Comparison of ENCODE assay signal across 8 cellular contexts in the genomic region with DNA sequence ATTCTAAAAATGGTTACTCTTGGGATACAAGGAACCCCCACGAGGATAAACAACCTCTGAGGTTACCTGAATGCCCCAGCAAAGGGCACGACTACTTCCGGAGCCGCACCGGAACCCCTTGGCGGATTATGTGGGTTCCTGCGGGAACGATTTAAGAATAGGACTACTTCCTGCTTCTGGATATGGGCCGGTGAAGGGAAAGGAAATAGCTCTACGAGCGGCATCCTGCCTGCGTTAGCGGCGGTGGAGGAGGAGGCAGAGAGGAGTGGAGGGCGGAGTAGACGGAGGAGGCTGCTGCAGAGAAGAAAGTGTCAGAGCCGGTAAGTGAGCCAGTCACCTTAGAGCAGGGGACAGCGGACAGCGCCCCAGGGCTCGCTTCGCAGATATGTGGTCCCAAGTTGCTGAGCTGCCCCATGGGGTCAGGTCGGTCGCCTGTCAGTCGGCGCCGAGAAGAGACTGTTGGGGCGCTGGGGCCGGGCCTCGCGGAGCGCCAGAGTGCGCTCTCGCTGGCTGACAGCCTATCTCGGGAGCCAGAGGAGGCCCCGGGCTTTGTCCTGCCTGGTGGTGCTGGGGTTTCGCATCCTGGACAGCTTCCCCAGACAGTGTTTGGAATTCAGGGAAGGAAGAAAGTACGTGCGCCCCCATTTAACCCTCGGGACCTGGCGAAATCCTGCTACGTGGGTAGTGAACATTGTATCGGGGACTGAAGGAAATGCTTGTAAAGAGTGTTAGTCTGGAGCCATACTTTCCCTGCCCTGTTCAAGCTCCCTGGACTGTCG. TPM values are rescaled to one million over a fixed set of nuclear protein-coding genes. Genes with fewer than 3 reads are reported as not detected.
DNase-seq lines count a peak whose midpoint lies in the region; ATAC-seq and TF ChIP-seq lines count a peak whose summit lies in the region.

A gene with protein sequence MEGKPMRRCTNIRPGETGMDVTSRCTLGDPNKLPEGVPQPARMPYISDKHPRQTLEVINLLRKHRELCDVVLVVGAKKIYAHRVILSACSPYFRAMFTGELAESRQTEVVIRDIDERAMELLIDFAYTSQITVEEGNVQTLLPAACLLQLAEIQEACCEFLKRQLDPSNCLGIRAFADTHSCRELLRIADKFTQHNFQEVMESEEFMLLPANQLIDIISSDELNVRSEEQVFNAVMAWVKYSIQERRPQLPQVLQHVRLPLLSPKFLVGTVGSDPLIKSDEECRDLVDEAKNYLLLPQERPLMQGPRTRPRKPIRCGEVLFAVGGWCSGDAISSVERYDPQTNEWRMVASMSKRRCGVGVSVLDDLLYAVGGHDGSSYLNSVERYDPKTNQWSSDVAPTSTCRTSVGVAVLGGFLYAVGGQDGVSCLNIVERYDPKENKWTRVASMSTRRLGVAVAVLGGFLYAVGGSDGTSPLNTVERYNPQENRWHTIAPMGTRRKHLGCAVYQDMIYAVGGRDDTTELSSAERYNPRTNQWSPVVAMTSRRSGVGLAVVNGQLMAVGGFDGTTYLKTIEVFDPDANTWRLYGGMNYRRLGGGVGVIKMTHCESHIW (plus strand): TSS at position 223 of the 779 bp plus-strand sequence. CDS start 1,063 bp downstream, outside the sequence.

- H3K9me2 ChIP-seq in DOHH2 (replicated peaks; ENCODE audit: control insufficient read depth, low read length): no peaks in the 10 kb centered on the region
- no peaks in the 10 kb centered on the region for H3K9me2 ChIP-seq in Karpas-422 (replicated peaks; ENCODE audit: insufficient read depth, low read length)

- H3K4me1 ChIP-seq in DOHH2 (ENCODE audit: control insufficient read depth, low read length) (peaks cover 21% of the 10 kb centered on the region), Karpas-422 (ENCODE audit: low read length) (peaks cover 29% of the 10 kb centered on the region)

- H3K27ac ChIP-seq in DOHH2 (ENCODE audit: low read depth, low read length) (peak within 1 kb of the TSS; percentile 57), Karpas-422 (ENCODE audit: low read length) (peak within 1 kb of the TSS; percentile 57)

- ATAC-seq in GM21825 (IDR thresholded peaks at IDR 0.05; ENCODE audit: unreplicated experiment) (peak; percentile 94), naive B cell (ENCODE audit: low read depth in 2 of 2) (peak; percentile 93 to 94)
- peak; percentile 97 for ATAC-seq in stimulated activated memory B cell treated with anti-CD40 and anti-IgM and Interleukin-4, amounts not matched to agents 10 μg/mL and 1 μg/mL and 100 μg/mL, for 72 hours

- peaks cover 6% of the 10 kb centered on the region for H3F3A ChIP-seq in DOHH2 (ENCODE audit: control insufficient read depth, insufficient read depth)

- H2AFZ ChIP-seq in Karpas-422 (ENCODE audit: low read length): peak within 1 kb of the TSS; percentile 69

- peaks cover 12 to 32% (median 21%) of the 10 kb centered on the region in 3 donors for H3K4me1 Mint-ChIP-seq in naive B cell
- peaks cover 16% of the 10 kb centered on the region for H3K4me1 Mint-ChIP-seq in stimulated activated memory B cell treated with anti-CD40 and anti-IgM and Interleukin-4, amounts not matched to agents 10 μg/mL and 1 μg/mL and 100 μg/mL, for 72 hours

- peak within 1 kb of the TSS; percentile 86 to 97 (median 91) for H3K27ac Mint-ChIP-seq in naive B cell
- peak within 1 kb of the TSS; percentile 84 for H3K27ac Mint-ChIP-seq in stimulated activated memory B cell treated with anti-CD40 and anti-IgM and Interleukin-4, amounts not matched to agents 10 μg/mL and 1 μg/mL and 100 μg/mL, for 72 hours

- peak within 1 kb of the TSS; percentile 89 for H3K4me2 ChIP-seq in DOHH2 (ENCODE audit: low read length)
- peak within 1 kb of the TSS; percentile 95 for H3K4me2 ChIP-seq in Karpas-422 (ENCODE audit: low read depth, low read length, poor library complexity, severe bottlenecking)

- H3K9me3 ChIP-seq in DOHH2 (ENCODE audit: control insufficient read depth, insufficient read depth, low read length) (no peaks in the 10 kb centered on the region), Karpas-422 (ENCODE audit: low read length) (no peaks in the 10 kb centered on the region)

- H3K79me2 ChIP-seq in DOHH2 (ENCODE audit: control insufficient read depth, low read length) (peaks cover 39% of the 10 kb centered on the region), Karpas-422 (ENCODE audit: low read length) (peaks cover 46% of the 10 kb centered on the region)

- DNase-seq in Karpas-422 (peak; percentile 97), RKO (ENCODE audit: low spot score) (peak; percentile 94), activated T-helper 1 cell treated with Interleukin-2 at 50 U/mL for 16 hours (ENCODE audit: low read depth) (peak; percentile 78), fibroblast of gingiva (ENCODE audit: low read depth) (peak; percentile 89), naive B cell (peak; percentile 81)

- H3K9ac ChIP-seq in Karpas-422 (ENCODE audit: low read length): peak within 1 kb of the TSS; percentile 79

- H4K20me1 ChIP-seq in DOHH2 (ENCODE audit: control insufficient read depth, insufficient read depth, low read depth, low read length): no peaks in the 10 kb centered on the region
- no peaks in the 10 kb centered on the region for H4K20me1 ChIP-seq in Karpas-422 (ENCODE audit: insufficient read depth, low read depth, low read length)

- peak within 1 kb of the TSS; percentile 82 for H3K4me3 ChIP-seq in DOHH2 (ENCODE audit: low read length)
- peak within 1 kb of the TSS; percentile 87 for H3K4me3 ChIP-seq in Karpas-422 (ENCODE audit: low read length)

- peaks cover 0 to under 1% of the 10 kb centered on the region in 2 donors for H3K36me3 Mint-ChIP-seq in naive B cell
- peaks cover 7% of the 10 kb centered on the region for H3K36me3 Mint-ChIP-seq in stimulated activated memory B cell treated with anti-CD40 and anti-IgM and Interleukin-4, amounts not matched to agents 10 μg/mL and 1 μg/mL and 100 μg/mL, for 72 hours

- H3K27me3 ChIP-seq in DOHH2 (ENCODE audit: control insufficient read depth, low read length): no peaks in the 10 kb centered on the region
- H3K27me3 ChIP-seq in Karpas-422 (ENCODE audit: low read length): no peaks in the 10 kb centered on the region

- H3K9me3 Mint-ChIP-seq in naive B cell: peaks cover 0 to 3% (median 0%) of the 10 kb centered on the region in 7 donors
- H3K9me3 Mint-ChIP-seq in stimulated activated memory B cell treated with anti-CD40 and anti-IgM and Interleukin-4, amounts not matched to agents 10 μg/mL and 1 μg/mL and 100 μg/mL, for 72 hours: peaks cover 4% of the 10 kb centered on the region

- H3K36me3 ChIP-seq in DOHH2 (ENCODE audit: control insufficient read depth, low read length) (peaks cover 19% of the 10 kb centered on the region), Karpas-422 (ENCODE audit: insufficient read depth, low read length) (no peaks in the 10 kb centered on the region)

- H3K27me3 Mint-ChIP-seq in naive B cell: peaks cover 15 to 32% (median 23%) of the 10 kb centered on the region in 3 donors
- peaks cover 21% of the 10 kb centered on the region for H3K27me3 Mint-ChIP-seq in stimulated activated memory B cell treated with anti-CD40 and anti-IgM and Interleukin-4, amounts not matched to agents 10 μg/mL and 1 μg/mL and 100 μg/mL, for 72 hours

- peak; percentile 37 for TF ChIP-seq CTCF in DOHH2 (IDR thresholded peaks at IDR 0.05; ENCODE audit: low read depth, low read length, poor library complexity, severe bottlenecking)

- peak within 1 kb of the TSS; percentile 89 to 100 (median 96) for H3K4me3 Mint-ChIP-seq in naive B cell
- H3K4me3 Mint-ChIP-seq in stimulated activated memory B cell treated with anti-CD40 and anti-IgM and Interleukin-4, amounts not matched to agents 10 μg/mL and 1 μg/mL and 100 μg/mL, for 72 hours: peak within 1 kb of the TSS; percentile 91

RNA-seq across cellular contexts. Expression of the gene that starts here (rescaled TPM):
- total RNA-seq in Karpas-422 (2014; rRNA removed; shearing (Covaris generic); ENCODE audit: low replicate concordance): 17.0 and 28.4 TPM in 2 replicates
- 10 to 100 TPM; 13.8 to 25.3 (median 20.8) TPM for polyA plus RNA-seq in naive B cell (ENCODE audit: low read depth in 6 of 6)

Comparison
In these comparisons a context has a peak if more than half of its experiments do, and no peak if none do; other contexts are left out.
1. Peak in every context shown above with its lines: DNase-seq, ATAC-seq, H3K4me3 ChIP-seq and H3K27ac ChIP-seq.